8 cellular contexts compared by ENCODE assay signal in the genomic region with DNA sequence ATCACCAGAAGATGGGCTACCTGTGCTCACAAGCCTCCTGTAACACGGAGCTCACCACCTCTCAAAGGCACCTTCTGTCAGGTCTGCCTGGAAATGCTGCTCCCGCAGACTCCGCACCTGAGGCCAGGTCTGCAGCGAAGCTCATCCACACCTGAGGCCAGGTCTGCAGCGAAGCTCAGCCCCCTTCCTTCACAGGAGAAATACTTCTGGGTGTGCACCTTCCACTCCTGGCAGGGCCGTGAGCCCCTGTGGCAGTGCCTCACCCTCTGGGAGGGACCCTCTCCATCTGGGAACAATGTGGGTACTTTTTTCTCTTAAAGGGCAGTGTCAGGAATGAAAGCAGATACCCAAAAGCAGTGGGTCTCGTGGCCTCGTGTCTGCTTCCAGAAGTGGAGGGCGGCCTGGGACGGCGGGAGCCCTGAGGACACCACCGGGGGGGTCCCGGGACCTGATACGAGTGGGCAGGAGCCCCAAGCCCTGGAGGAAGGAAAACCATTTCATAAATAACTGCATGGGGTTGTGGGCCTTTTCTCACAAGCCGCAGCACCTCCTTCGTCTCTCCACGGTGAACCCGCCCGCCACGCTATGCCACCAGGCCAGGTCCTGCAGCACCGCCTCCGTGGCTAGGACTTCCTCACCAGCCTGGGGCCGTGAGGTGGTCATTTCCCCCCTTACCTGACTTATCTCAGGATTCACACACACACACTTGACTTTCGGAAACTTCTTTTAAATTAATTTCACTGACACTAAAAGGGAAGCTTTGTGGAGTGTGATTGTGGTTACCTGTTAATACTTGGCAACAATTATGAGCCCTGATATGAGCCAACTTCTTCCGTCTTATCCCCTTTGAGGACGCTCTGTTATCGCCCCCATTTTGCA. TPM values are rescaled to one million over a fixed set of nuclear protein-coding genes. Genes with fewer than 3 reads are reported as not detected.
DNase-seq lines count a peak whose midpoint lies in the region; ATAC-seq and TF ChIP-seq lines count a peak whose summit lies in the region.

No MANE protein-coding gene starts in this region.

- H3K9me3 Mint-ChIP-seq in Calu3 (ENCODE audit: low read depth, unreplicated experiment) = no peaks in the 10 kb centered on the region
- H3K9me3 Mint-ChIP-seq in brain = peaks cover 0 to 6% (median 0%) of the 10 kb centered on the region in 5 experiments
- H3K9me3 Mint-ChIP-seq in neural crest cell = no peaks in the 10 kb centered on the region

- H3K4me3 ChIP-seq in KMS-11 (IDR thresholded peaks at IDR 0.05; ENCODE audit: insufficient read depth, low read depth, low read length) = no peak overlapping the region

- ATAC-seq in GM18511 (IDR thresholded peaks at IDR 0.05; ENCODE audit: unreplicated experiment) (no peak), HG02840 (IDR thresholded peaks at IDR 0.05; ENCODE audit: low FRiP score, unreplicated experiment) (no peak)

- TF ChIP-seq CTCF in Calu3 (IDR thresholded peaks at IDR 0.05; ENCODE audit: unreplicated experiment) (no peak), KMS-11 (conservative IDR thresholded peaks at IDR 0.05; ENCODE audit: low read depth, low read length) (no peak), brain (conservative IDR thresholded peaks at IDR 0.05) (no peak), neural crest cell (conservative IDR thresholded peaks at IDR 0.05) (no peak)

- H3K79me2 ChIP-seq in KMS-11 (ENCODE audit: insufficient read depth, low read depth) = peaks cover 33% of the 10 kb centered on the region

- CTCF ChIA-PET in Calu3 (lab: Charles Lee) = interaction anchor here (4.8 kb wide), 1 partner anchor 17 kb away, joined by 13 read pairs; no protein-coding TSS in a partner anchor

- DNase-seq in Calu3 (no peak), neural crest cell (ENCODE audit: low read depth, low spot score) (no peak), CD1c-positive myeloid dendritic cell (ENCODE audit: extremely low spot score) (no peak), DMS79 (lab: John Stamatoyannopoulos, UW) (no peak)

- H3K36me3 Mint-ChIP-seq in Calu3 (ENCODE audit: insufficient read depth, unreplicated experiment) (peaks cover 34% of the 10 kb centered on the region), brain (no peaks in the 10 kb centered on the region), neural crest cell (ENCODE audit: low read depth) (no peaks in the 10 kb centered on the region)

- peaks cover 36% of the 10 kb centered on the region for H3K27me3 ChIP-seq in KMS-11 (ENCODE audit: insufficient read depth, low read depth)

- 0 out of 2 replicates have a peak, but pooled peaks cover 9% of the 10 kb centered on the region for H4K20me1 ChIP-seq in KMS-11 (ENCODE audit: insufficient read depth)

- BruUV-seq in Calu3 (replicated peaks; lab: Mats Ljungman, UMichigan) = no TSS peak

- H3K36me3 ChIP-seq in KMS-11 (ENCODE audit: insufficient read depth) = no peaks in the 10 kb centered on the region

- H3K27ac ChIP-seq in KMS-11 = no peak overlapping the region

- H3K27ac Mint-ChIP-seq in Calu3 (ENCODE audit: unreplicated experiment) = no peak overlapping the region
- H3K27ac Mint-ChIP-seq in brain = peak overlapping the region in 1 of 5 experiments; percentile 58
- no peak overlapping the region for H3K27ac Mint-ChIP-seq in neural crest cell (ENCODE audit: unreplicated experiment)

- H3K27me3 Mint-ChIP-seq in Calu3 (ENCODE audit: unreplicated experiment) = peaks cover 34% of the 10 kb centered on the region
- H3K27me3 Mint-ChIP-seq in brain = peaks cover 39% of the 10 kb centered on the region
- peaks cover 68% of the 10 kb centered on the region for H3K27me3 Mint-ChIP-seq in neural crest cell (ENCODE audit: low read depth)

- H3K4me3 Mint-ChIP-seq in Calu3 (ENCODE audit: low read depth, unreplicated experiment) (peak overlapping the region; percentile 92), brain (peak overlapping the region; percentile 71 to 80 (median 76)), neural crest cell (peak overlapping the region; percentile 84)

- H2AFZ ChIP-seq in KMS-11 (ENCODE audit: low read depth) = peak overlapping the region; percentile 79

- intact Hi-C loops in Calu3 (cut with micrococcal nuclease; ENCODE audit: unreplicated experiment) = no loop called here

- H3K4me1 Mint-ChIP-seq in Calu3 (ENCODE audit: low read depth, unreplicated experiment) (peaks cover 11% of the 10 kb centered on the region), brain (peaks cover 24% of the 10 kb centered on the region), neural crest cell (peaks cover 12% of the 10 kb centered on the region)

- peak overlapping the region; percentile 94 for H3K4me2 ChIP-seq in KMS-11

- peaks cover 32% of the 10 kb centered on the region for H3K4me1 ChIP-seq in KMS-11 (ENCODE audit: low read depth, poor library complexity, severe bottlenecking)

- peak overlapping the region; percentile 80; the same call in 1 of the 2 replicates for H3K9ac ChIP-seq in KMS-11

RNA-seq across cellular contexts. Expression of a gene that starts 1.2 kb away (rescaled TPM):
- 51.9 and 63.9 TPM in 2 replicates for total RNA-seq in Calu3 (2022)
- polyA plus RNA-seq in brain (ENCODE audit: insufficient read depth, low read depth, low replicate concordance) = 18.2 TPM
- 7.0 and 8.2 TPM in 2 replicates for total RNA-seq in neural crest cell
